1 cellular context compared by ENCODE assay signal in the genomic region with DNA sequence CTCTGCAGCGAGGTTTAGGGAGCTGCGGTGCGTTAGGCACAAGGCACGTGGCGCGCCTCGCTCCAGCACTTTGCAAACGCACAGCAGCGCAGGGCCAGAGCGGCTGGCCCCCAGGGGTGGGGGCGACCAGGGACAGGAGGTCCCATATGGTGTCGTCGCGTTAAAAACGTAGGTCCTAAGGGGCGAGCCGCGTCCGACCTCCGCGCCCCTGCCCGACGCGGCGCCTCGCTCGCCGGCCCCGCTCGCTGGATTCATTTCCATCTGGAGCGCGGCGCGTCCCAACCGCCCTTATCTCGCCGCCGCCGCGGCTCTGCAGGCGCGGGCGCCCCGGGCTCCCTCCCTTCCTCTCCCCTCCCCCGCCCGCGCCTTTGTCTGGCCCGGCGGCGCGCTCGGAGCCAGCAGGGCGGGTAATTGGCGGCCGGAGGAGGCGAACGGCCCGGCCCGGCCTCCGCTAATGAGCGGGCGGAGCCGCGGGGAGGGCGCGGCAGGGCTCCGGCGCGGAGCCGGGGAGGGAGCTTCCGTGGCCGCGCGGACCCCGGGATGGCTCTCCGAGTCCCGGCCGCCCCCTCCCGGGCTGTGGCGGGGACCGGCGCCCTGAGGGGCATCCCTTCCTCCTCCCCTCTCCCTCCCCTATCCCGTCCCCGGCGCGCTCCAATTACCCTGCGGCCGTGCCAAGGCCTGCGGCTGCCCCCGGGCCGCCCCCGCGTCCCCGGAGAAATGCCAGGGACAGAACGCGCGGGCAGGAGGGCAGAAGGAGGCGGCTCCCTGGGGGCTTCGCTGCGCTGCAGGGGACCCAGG.
A peak's percentile ranks its signal among the peaks of the same experiment; 100 is the strongest.
TF ChIP-seq lines count a peak whose summit lies in the region.

No MANE protein-coding gene starts in this region.

TF ChIP-seq in K562, 482 proteins besides CTCF, POLR2A, EP300 and RAD21 (continued from another document and continues in another):
- no peak for TF ChIP-seq POU5F1 (IDR thresholded peaks at IDR 0.05; ENCODE audit: borderline replicate concordance, low read depth, low read length, partially characterized antibody)
- TF ChIP-seq THRAP3 (IDR thresholded peaks at IDR 0.05; ENCODE audit: borderline replicate concordance), result no peak
- TF ChIP-seq ATF1 (CRISPR knock-in tag; IDR thresholded peaks at IDR 0.05), result no peak
- TF ChIP-seq ATF1 (tag; IDR thresholded peaks at IDR 0.05), result peak; percentile 51
- peak; percentile 84 for TF ChIP-seq ZFX (CRISPR knock-in tag; IDR thresholded peaks at IDR 0.05)
- TF ChIP-seq, protein P1, sequence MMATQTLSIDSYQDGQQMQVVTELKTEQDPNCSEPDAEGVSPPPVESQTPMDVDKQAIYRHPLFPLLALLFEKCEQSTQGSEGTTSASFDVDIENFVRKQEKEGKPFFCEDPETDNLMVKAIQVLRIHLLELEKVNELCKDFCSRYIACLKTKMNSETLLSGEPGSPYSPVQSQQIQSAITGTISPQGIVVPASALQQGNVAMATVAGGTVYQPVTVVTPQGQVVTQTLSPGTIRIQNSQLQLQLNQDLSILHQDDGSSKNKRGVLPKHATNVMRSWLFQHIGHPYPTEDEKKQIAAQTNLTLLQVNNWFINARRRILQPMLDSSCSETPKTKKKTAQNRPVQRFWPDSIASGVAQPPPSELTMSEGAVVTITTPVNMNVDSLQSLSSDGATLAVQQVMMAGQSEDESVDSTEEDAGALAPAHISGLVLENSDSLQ (IDR thresholded peaks at IDR 0.05), result no peak
- TF ChIP-seq TEAD1 (CRISPR knock-in tag; IDR thresholded peaks at IDR 0.05), result no peak
- TF ChIP-seq BCOR (IDR thresholded peaks at IDR 0.05), result no peak
- no peak for TF ChIP-seq NR4A1 (CRISPR knock-in tag; IDR thresholded peaks at IDR 0.05)
- peak; percentile 67; the same call in 1 of the 2 replicates for TF ChIP-seq NR4A1 (tag; IDR thresholded peaks at IDR 0.05)
- no peak for TF ChIP-seq CREB5 (CRISPR knock-in tag; IDR thresholded peaks at IDR 0.05)
- TF ChIP-seq ZBTB8A (IDR thresholded peaks at IDR 0.05; ENCODE audit: partially characterized antibody), result no peak
- TF ChIP-seq HEY1 (CRISPR knock-in tag; IDR thresholded peaks at IDR 0.05; ENCODE audit: borderline replicate concordance), result no peak
- TF ChIP-seq, protein P2, sequence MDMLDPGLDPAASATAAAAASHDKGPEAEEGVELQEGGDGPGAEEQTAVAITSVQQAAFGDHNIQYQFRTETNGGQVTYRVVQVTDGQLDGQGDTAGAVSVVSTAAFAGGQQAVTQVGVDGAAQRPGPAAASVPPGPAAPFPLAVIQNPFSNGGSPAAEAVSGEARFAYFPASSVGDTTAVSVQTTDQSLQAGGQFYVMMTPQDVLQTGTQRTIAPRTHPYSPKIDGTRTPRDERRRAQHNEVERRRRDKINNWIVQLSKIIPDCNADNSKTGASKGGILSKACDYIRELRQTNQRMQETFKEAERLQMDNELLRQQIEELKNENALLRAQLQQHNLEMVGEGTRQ (CRISPR knock-in tag; IDR thresholded peaks at IDR 0.05), result peak; percentile 32; the same call in 1 of the 2 replicates
- no peak for TF ChIP-seq CBX5 (IDR thresholded peaks at IDR 0.05; ENCODE audit: borderline replicate concordance, low read depth)
- no peak for TF ChIP-seq NFXL1 (CRISPR knock-in tag; IDR thresholded peaks at IDR 0.05)
- no peak for TF ChIP-seq ZNF239 (CRISPR knock-in tag; IDR thresholded peaks at IDR 0.05)
- TF ChIP-seq ZNF174 (CRISPR knock-in tag; IDR thresholded peaks at IDR 0.05), result no peak
- no peak for TF ChIP-seq CAMTA2 (CRISPR knock-in tag; conservative IDR thresholded peaks at IDR 0.05)
- no peak for TF ChIP-seq ZNF778 (CRISPR knock-in tag; IDR thresholded peaks at IDR 0.05)
- TF ChIP-seq RHOXF2B (CRISPR knock-in tag; conservative IDR thresholded peaks at IDR 0.05), result no peak
- peak; percentile 22 for TF ChIP-seq HNRNPLL (IDR thresholded peaks at IDR 0.05; ENCODE audit: low read depth, low read length, poor library complexity, severe bottlenecking)
- TF ChIP-seq MITF (IDR thresholded peaks at IDR 0.05), result no peak
- no peak for TF ChIP-seq CBX8 (IDR thresholded peaks at IDR 0.05; ENCODE audit: borderline replicate concordance, extremely low read depth, low read depth, low read length, poor library complexity, severe bottlenecking)
- no peak for TF ChIP-seq ZFP1 (CRISPR knock-in tag; IDR thresholded peaks at IDR 0.05)
- no peak for TF ChIP-seq HSF4 (CRISPR knock-in tag; IDR thresholded peaks at IDR 0.05; ENCODE audit: borderline replicate concordance)
- no peak for TF ChIP-seq CREBBP (IDR thresholded peaks at IDR 0.05; ENCODE audit: low read depth, low read length)
- TF ChIP-seq YBX1 (IDR thresholded peaks at IDR 0.05), result no peak
- TF ChIP-seq SMAD4 (CRISPR knock-in tag; conservative IDR thresholded peaks at IDR 0.05), result peak; percentile 96
- no peak for TF ChIP-seq PCBP2 (IDR thresholded peaks at IDR 0.05; ENCODE audit: low read depth, low read length, poor library complexity, severe bottlenecking)
- no peak for TF ChIP-seq NR2F6 (CRISPR knock-in tag; IDR thresholded peaks at IDR 0.05)
- no peak for TF ChIP-seq GTF2F1 (IDR thresholded peaks at IDR 0.05; ENCODE audit: low read depth, low read length)
- no peak for TF ChIP-seq ZBTB17 (CRISPR knock-in tag; IDR thresholded peaks at IDR 0.05)
- TF ChIP-seq HMG20A (CRISPR knock-in tag; conservative IDR thresholded peaks at IDR 0.05), result no peak
- no peak for TF ChIP-seq SMAD2 (IDR thresholded peaks at IDR 0.05; ENCODE audit: low read depth, low read length)
- no peak for TF ChIP-seq ZNF217 (CRISPR knock-in tag; IDR thresholded peaks at IDR 0.05)
- TF ChIP-seq ZNF140 (CRISPR knock-in tag; IDR thresholded peaks at IDR 0.05), result no peak
- no peak for TF ChIP-seq CC2D1A (IDR thresholded peaks at IDR 0.05)
- no peak for TF ChIP-seq OTX1 (CRISPR knock-in tag; IDR thresholded peaks at IDR 0.05)
- no peak for TF ChIP-seq IRF1 (CRISPR knock-in tag; IDR thresholded peaks at IDR 0.05; ENCODE audit: borderline replicate concordance)
- TF ChIP-seq, protein P3, sequence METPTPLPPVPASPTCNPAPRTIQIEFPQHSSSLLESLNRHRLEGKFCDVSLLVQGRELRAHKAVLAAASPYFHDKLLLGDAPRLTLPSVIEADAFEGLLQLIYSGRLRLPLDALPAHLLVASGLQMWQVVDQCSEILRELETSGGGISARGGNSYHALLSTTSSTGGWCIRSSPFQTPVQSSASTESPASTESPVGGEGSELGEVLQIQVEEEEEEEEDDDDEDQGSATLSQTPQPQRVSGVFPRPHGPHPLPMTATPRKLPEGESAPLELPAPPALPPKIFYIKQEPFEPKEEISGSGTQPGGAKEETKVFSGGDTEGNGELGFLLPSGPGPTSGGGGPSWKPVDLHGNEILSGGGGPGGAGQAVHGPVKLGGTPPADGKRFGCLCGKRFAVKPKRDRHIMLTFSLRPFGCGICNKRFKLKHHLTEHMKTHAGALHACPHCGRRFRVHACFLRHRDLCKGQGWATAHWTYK (CRISPR knock-in tag; IDR thresholded peaks at IDR 0.05), result no peak; the same call in 1 of the 2 replicates
- TF ChIP-seq ZKSCAN1 (IDR thresholded peaks at IDR 0.05; ENCODE audit: low read depth, low read length), result no peak
- no peak for TF ChIP-seq DIDO1 (tag; IDR thresholded peaks at IDR 0.05; ENCODE audit: low read depth)
- TF ChIP-seq KLF13 (tag; IDR thresholded peaks at IDR 0.05; ENCODE audit: borderline replicate concordance, low read depth), result no peak
- TF ChIP-seq PYGO2 (tag; IDR thresholded peaks at IDR 0.05), result no peak
- peak; percentile 81 for TF ChIP-seq POLR2G (IDR thresholded peaks at IDR 0.05; ENCODE audit: low read depth, low read length)
- no peak for TF ChIP-seq ESRRA (IDR thresholded peaks at IDR 0.05; ENCODE audit: borderline replicate concordance, low read depth)
- no peak for TF ChIP-seq BDP1 (IDR thresholded peaks at IDR 0.05; ENCODE audit: insufficient read depth, insufficient read length)
- TF ChIP-seq, protein P4, sequence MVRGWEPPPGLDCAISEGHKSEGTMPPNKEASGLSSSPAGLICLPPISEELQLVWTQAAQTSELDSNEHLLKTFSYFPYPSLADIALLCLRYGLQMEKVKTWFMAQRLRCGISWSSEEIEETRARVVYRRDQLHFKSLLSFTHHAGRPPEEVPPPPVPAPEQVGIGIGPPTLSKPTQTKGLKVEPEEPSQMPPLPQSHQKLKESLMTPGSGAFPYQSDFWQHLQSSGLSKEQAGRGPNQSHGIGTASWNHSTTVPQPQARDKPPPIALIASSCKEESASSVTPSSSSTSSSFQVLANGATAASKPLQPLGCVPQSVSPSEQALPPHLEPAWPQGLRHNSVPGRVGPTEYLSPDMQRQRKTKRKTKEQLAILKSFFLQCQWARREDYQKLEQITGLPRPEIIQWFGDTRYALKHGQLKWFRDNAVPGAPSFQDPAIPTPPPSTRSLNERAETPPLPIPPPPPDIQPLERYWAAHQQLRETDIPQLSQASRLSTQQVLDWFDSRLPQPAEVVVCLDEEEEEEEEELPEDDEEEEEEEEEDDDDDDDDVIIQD (CRISPR knock-in tag; IDR thresholded peaks at IDR 0.05), result no peak
- no peak for TF ChIP-seq EWSR1 (IDR thresholded peaks at IDR 0.05; ENCODE audit: borderline replicate concordance, low read depth, partially characterized antibody)
- no peak for TF ChIP-seq AFF1 (IDR thresholded peaks at IDR 0.05; ENCODE audit: low read depth in 1 of 2, partially characterized antibody in 2 of 2)
- no peak for TF ChIP-seq ZNF253 (CRISPR knock-in tag; conservative IDR thresholded peaks at IDR 0.05)
- no peak for TF ChIP-seq HNRNPL (IDR thresholded peaks at IDR 0.05; ENCODE audit: low read depth, low read length)
- TF ChIP-seq RCOR1 (IDR thresholded peaks at IDR 0.05; ENCODE audit: borderline replicate concordance in 1 of 2, low read depth in 2 of 2, low read length in 2 of 2), result no peak
- TF ChIP-seq, protein P5, sequence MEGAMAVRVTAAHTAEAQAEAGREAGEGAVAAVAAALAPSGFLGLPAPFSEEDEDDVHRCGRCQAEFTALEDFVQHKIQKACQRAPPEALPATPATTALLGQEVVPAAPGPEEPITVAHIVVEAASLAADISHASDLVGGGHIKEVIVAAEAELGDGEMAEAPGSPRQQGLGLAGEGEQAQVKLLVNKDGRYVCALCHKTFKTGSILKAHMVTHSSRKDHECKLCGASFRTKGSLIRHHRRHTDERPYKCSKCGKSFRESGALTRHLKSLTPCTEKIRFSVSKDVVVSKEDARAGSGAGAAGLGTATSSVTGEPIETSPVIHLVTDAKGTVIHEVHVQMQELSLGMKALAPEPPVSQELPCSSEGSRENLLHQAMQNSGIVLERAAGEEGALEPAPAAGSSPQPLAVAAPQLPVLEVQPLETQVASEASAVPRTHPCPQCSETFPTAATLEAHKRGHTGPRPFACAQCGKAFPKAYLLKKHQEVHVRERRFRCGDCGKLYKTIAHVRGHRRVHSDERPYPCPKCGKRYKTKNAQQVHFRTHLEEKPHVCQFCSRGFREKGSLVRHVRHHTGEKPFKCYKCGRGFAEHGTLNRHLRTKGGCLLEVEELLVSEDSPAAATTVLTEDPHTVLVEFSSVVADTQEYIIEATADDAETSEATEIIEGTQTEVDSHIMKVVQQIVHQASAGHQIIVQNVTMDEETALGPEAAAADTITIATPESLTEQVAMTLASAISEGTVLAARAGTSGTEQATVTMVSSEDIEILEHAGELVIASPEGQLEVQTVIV (CRISPR knock-in tag; IDR thresholded peaks at IDR 0.05; ENCODE audit: borderline replicate concordance), result no peak
- no peak for TF ChIP-seq CBX2 (IDR thresholded peaks at IDR 0.05; ENCODE audit: insufficient read depth, low read length, poor library complexity, severe bottlenecking)
